29 cellular contexts compared by ENCODE assay signal in genomic region chr7:50745835-50746234, GRCh38. TPM values are rescaled to one million over a fixed set of nuclear protein-coding genes. Genes with fewer than 3 reads are reported as not detected.
"Had no signal": no experiment of that assay in that cellular context is flagged by ENCODE, and none has a peak within 500 bp of the region (broad histone marks: within the 10 kb centered on the region; RNA-seq: fewer than 3 reads in every experiment).

No MANE protein-coding gene starts in this region.

- H3K9me3 Mint-ChIP-seq: activated B cell treated with CpG ODN at 0.5 μM for 24 hours; activated CD8-positive, alpha-beta T cell treated with anti-CD3 and anti-CD28 coated beads for 36 hours; activated T-cell treated with anti-CD3 and anti-CD28 coated beads, Interleukin-2, amount 50 U/mL, for 4 hours; activated T-helper 17 cell treated with anti-CD3 and anti-CD28 coated beads, Interleukin-2, amount 50 U/mL, for 72 hours; T-helper 2 cell treated with Interferon-gamma antibody and Interleukin-4, amounts not matched to agents 5 μg/mL and 100 μg/mL, for 36 hours had no signal

- H3K4me3 Mint-ChIP-seq: activated B cell treated with CpG ODN at 0.5 μM for 24 hours; activated CD8-positive, alpha-beta T cell treated with anti-CD3 and anti-CD28 coated beads for 36 hours; activated naive CD8-positive, alpha-beta T cell; activated T-cell treated with anti-CD3 and anti-CD28 coated beads, Interleukin-2, amount 50 U/mL, for 4 hours; activated T-helper 17 cell treated with anti-CD3 and anti-CD28 coated beads, Interleukin-2, amount 50 U/mL, for 72 hours; T-helper 17 cell; T-helper 2 cell treated with Interferon-gamma antibody and Interleukin-4, amounts not matched to agents 5 μg/mL and 100 μg/mL, for 36 hours had no signal

- H3K27ac ChIP-seq: esophagus muscularis mucosa, foreskin keratinocyte, gastrocnemius medialis, WERI-Rb-1 had no signal

- H3K27me3 ChIP-seq: body of pancreas, esophagus muscularis mucosa, foreskin keratinocyte, gastrocnemius medialis, heart left ventricle had no signal

- DNase-seq: activated B cell treated with CpG ODN at 0.5 μM for 24 hours; activated CD4-positive, alpha-beta T cell treated with anti-CD3 and anti-CD28 coated beads for 48 hours; activated CD4-positive, alpha-beta T cell treated with anti-CD3 and anti-CD28 coated beads, Interleukin-2, amount 50 U/mL, for 1 hour; activated CD4-positive, alpha-beta T cell treated with anti-CD3 and anti-CD28 coated beads, Interleukin-2, amount 50 U/mL, for 48 hours; activated CD8-positive, alpha-beta memory T cell treated with anti-CD3 and anti-CD28 coated beads for 24 hours; activated CD8-positive, alpha-beta T cell treated with anti-CD3 and anti-CD28 coated beads for 36 hours; activated effector memory CD4-positive, alpha-beta T cell treated with Interleukin-2 at 50 U/mL for 16 hours; activated gamma-delta T cell treated with Interleukin-2 at 50 U/mL for 16 hours; activated naive CD4-positive, alpha-beta T cell treated with anti-CD3 and anti-CD28 coated beads, Interleukin-2, amount 50 U/mL, for 16 hours; activated naive CD4-positive, alpha-beta T cell treated with Interleukin-2 at 50 U/mL for 16 hours; activated T-cell treated with anti-CD3 and anti-CD28 coated beads, Interleukin-2, amount 50 U/mL, for 4 hours; amygdala; aorta; body of pancreas; caudate nucleus; effector CD8-positive, alpha-beta T cell; erythroblast; foreskin keratinocyte; gastrocnemius medialis; glutamatergic neuron; heart left ventricle; T-helper 17 cell; T1000; WERI-Rb-1 had no signal

- H3K36me3 ChIP-seq: gastrocnemius medialis, WERI-Rb-1 had no signal

- H3K9me3 ChIP-seq: body of pancreas, esophagus muscularis mucosa, gastrocnemius medialis, heart left ventricle had no signal

- ATAC-seq: activated CD4-positive, CD25-positive, alpha-beta regulatory T cell treated with anti-CD3 and anti-CD28 coated beads, Interleukin-2, amount 50 U/mL, for 24 hours; activated CD8-positive, alpha-beta T cell treated with anti-CD3 and anti-CD28 coated beads for 36 hours; activated T-cell treated with anti-CD3 and anti-CD28 coated beads, Interleukin-2, amount 50 U/mL, for 4 hours; activated T-helper 17 cell treated with anti-CD3 and anti-CD28 coated beads, Interleukin-2, amount 50 U/mL, for 72 hours; body of pancreas; foreskin keratinocyte; gastrocnemius medialis; T-helper 17 cell had no signal

- H3K4me1 ChIP-seq: foreskin keratinocyte had no signal

- H3K4me1 Mint-ChIP-seq: activated B cell treated with CpG ODN at 0.5 μM for 24 hours had no signal

- H3K27me3 Mint-ChIP-seq: activated CD8-positive, alpha-beta T cell treated with anti-CD3 and anti-CD28 coated beads for 36 hours; activated naive CD8-positive, alpha-beta T cell; activated T-helper 17 cell treated with anti-CD3 and anti-CD28 coated beads, Interleukin-2, amount 50 U/mL, for 72 hours had no signal

- H3K27ac Mint-ChIP-seq: activated B cell treated with CpG ODN at 0.5 μM for 24 hours; activated CD8-positive, alpha-beta T cell treated with anti-CD3 and anti-CD28 coated beads for 36 hours; activated naive CD8-positive, alpha-beta T cell; activated T-helper 17 cell treated with anti-CD3 and anti-CD28 coated beads, Interleukin-2, amount 50 U/mL, for 72 hours; T-helper 2 cell treated with Interferon-gamma antibody and Interleukin-4, amounts not matched to agents 5 μg/mL and 100 μg/mL, for 36 hours had no signal

- H3K4me3 ChIP-seq: body of pancreas, esophagus muscularis mucosa, gastrocnemius medialis, heart left ventricle had no signal

RNA-seq across cellular contexts. Expression of gene GRB10, which starts 36.9 kb away (rescaled TPM):
- total RNA-seq: activated B cell treated with CpG ODN at 0.5 μM for 24 hours had no signal
